Comparison of ENCODE assay signal across 11 cellular contexts in genomic region chr9:93467462-93467861, GRCh38. TPM values are rescaled to one million over a fixed set of nuclear protein-coding genes. Genes with fewer than 3 reads are reported as not detected.
A peak's percentile ranks its signal among the peaks of the same experiment; 100 is the strongest.
DNase-seq lines count a peak whose midpoint lies in the region; ATAC-seq, FAIRE-seq and TF ChIP-seq lines count a peak whose summit lies in the region.
"Had no signal": no experiment of that assay in that cellular context is flagged by ENCODE, and none has a peak within 500 bp of the region (broad histone marks: within the 10 kb centered on the region; RNA-seq: fewer than 3 reads in every experiment).

No MANE protein-coding gene starts in this region.

- peaks cover 21% of the 10 kb centered on the region; the same call in 1 of the 2 replicates for H4K20me1 ChIP-seq in DND-41 (ENCODE audit: insufficient read depth, low read length)

- TF ChIP-seq CTCF in A549 (IDR thresholded peaks at IDR 0.05), result no peak
- TF ChIP-seq CTCF in DND-41 (IDR thresholded peaks at IDR 0.05; ENCODE audit: borderline replicate concordance, extremely low read depth, low read length, poor library complexity, severe bottlenecking), result no peak

- ATAC-seq in A549, result peak in 1 of 2 experiments; percentile 22; a peak in 2 of 6 replicates
- ATAC-seq in DND-41 (ENCODE audit: insufficient read depth, low read depth), result no peak
- no peak for ATAC-seq in GM18867 (IDR thresholded peaks at IDR 0.05; ENCODE audit: unreplicated experiment)
- no peak for ATAC-seq in HG02840 (IDR thresholded peaks at IDR 0.05; ENCODE audit: low FRiP score, unreplicated experiment)

- no peak overlapping the region for H2AFZ ChIP-seq in DND-41 (ENCODE audit: low read depth, low read length)

- no peak for TF ChIP-seq RAD21 in A549 (conservative IDR thresholded peaks at IDR 0.05 in 1 of 2, IDR thresholded peaks at IDR 0.05 in 1 of 2)

- no peak for DNase-seq in A549 (ENCODE audit: low read depth in 1 of 2, low spot score in 1 of 2)
- DNase-seq in DND-41, result no peak
- peak; percentile 81 for DNase-seq in SW480 (ENCODE audit: low spot score)
- no peak for DNase-seq in immature natural killer cell
- no peak for DNase-seq in NCI-H2029 treated with DMSO at 0.1 percent for 48 hours (lab: John Stamatoyannopoulos, UW)
- no peak for DNase-seq in NCI-H82 treated with DMSO at 0.1 percent for 48 hours (lab: John Stamatoyannopoulos, UW; ENCODE audit: unreplicated experiment)
- DNase-seq: DMS 273 treated with DMSO at 0.1 percent for 48 hours, lower lobe of right lung, NCI-H2227 treated with DMSO at 0.1 percent for 48 hours had no signal

- TF ChIP-seq EP300 in A549 (IDR thresholded peaks at IDR 0.05), result no peak

- peak overlapping the region; percentile 98 for H3K4me2 ChIP-seq in A549
- no peak overlapping the region for H3K4me2 ChIP-seq in DND-41 (ENCODE audit: insufficient read depth, low read length)

- H3K4me3 ChIP-seq in A549 (peak overlapping the region; percentile 32; the same call in 2 of the 3 replicates), DND-41 (ENCODE audit: low read depth in 1 of 2, low read length in 2 of 2) (no peak overlapping the region)
- H3K4me3 ChIP-seq: lower lobe of right lung had no signal

- H3K36me3 Mint-ChIP-seq in immature natural killer cell, result peaks cover 0 to 7% (median 0%) of the 10 kb centered on the region in 3 donors

- H3K27ac Mint-ChIP-seq in immature natural killer cell, result peak overlapping the region in 4 of 6 donors; percentile 32 to 71 (median 54)

- H3K9me3 ChIP-seq in A549 (no peaks in the 10 kb centered on the region), DND-41 (ENCODE audit: insufficient read depth, low read length, severe bottlenecking) (no peaks in the 10 kb centered on the region)
- H3K9me3 ChIP-seq: lower lobe of right lung had no signal

- H3K27ac ChIP-seq in A549 (peak overlapping the region; percentile 84), DND-41 (ENCODE audit: low read length) (peak overlapping the region; percentile 93)

- WGBS in A549 (ENCODE audit: missing lambda C conversion rate), result 4% methylated on average over 3 of the region's 3 CpGs

- CTCF ChIA-PET in A549 (lab: Yijun Ruan, JAX), result interaction anchor here (0.8 to 1.2 kb wide), 2 partner anchors 47 to 1316 kb away, joined by 3 to 4 read pairs; no protein-coding TSS in a partner anchor

- peak overlapping the region in 3 of 5 donors; percentile 24 to 34 (median 27) for H3K4me3 Mint-ChIP-seq in immature natural killer cell

- H3K9ac ChIP-seq in DND-41 (ENCODE audit: low read depth, low read length), result no peak overlapping the region

- H3K36me3 ChIP-seq in DND-41 (ENCODE audit: insufficient read depth, low read length), result peaks cover 22% of the 10 kb centered on the region

- H3K4me1 Mint-ChIP-seq in immature natural killer cell, result peaks cover 88 to 98% of the 10 kb centered on the region in 2 donors

- no peaks in the 10 kb centered on the region for H3K27me3 Mint-ChIP-seq in immature natural killer cell (ENCODE audit: low read depth in 3 of 3)

- peaks cover 96% of the 10 kb centered on the region for H3K79me2 ChIP-seq in DND-41 (ENCODE audit: insufficient read depth, low read length)

- no peaks in the 10 kb centered on the region for H3K27me3 ChIP-seq in DND-41 (ENCODE audit: insufficient read depth, low read length, poor library complexity)

- TF ChIP-seq POLR2A in A549 (IDR thresholded peaks at IDR 0.05; ENCODE audit: low read length), result no peak

- FAIRE-seq in A549 (lab: Jason Lieb, UNC), result no peak

- POLR2A ChIA-PET in A549 (lab: Yijun Ruan, JAX), result no interaction called here

- H3K4me1 ChIP-seq in A549 (peaks cover 91% of the 10 kb centered on the region), DND-41 (ENCODE audit: insufficient read depth, low read length) (peaks cover 57% of the 10 kb centered on the region)

- no peaks in the 10 kb centered on the region for H3K9me3 Mint-ChIP-seq in immature natural killer cell

TF ChIP-seq in A549, 52 proteins besides CTCF, POLR2A, EP300 and RAD21:
- no peak for TF ChIP-seq CBX2 (IDR thresholded peaks at IDR 0.05; ENCODE audit: borderline replicate concordance, low read depth)
- TF ChIP-seq CEBPB (IDR thresholded peaks at IDR 0.05), result no peak
- TF ChIP-seq CHD2 (IDR thresholded peaks at IDR 0.05; ENCODE audit: low read length, partially characterized antibody), result no peak
- TF ChIP-seq HMGXB4 (CRISPR knock-in tag; IDR thresholded peaks at IDR 0.05; ENCODE audit: borderline replicate concordance), result no peak
- TF ChIP-seq RARB (CRISPR knock-in tag; IDR thresholded peaks at IDR 0.05), result no peak
- no peak for TF ChIP-seq TP53 (CRISPR knock-in tag; IDR thresholded peaks at IDR 0.05)
- no peak for TF ChIP-seq KDM1A (IDR thresholded peaks at IDR 0.05; ENCODE audit: low read depth)
- no peak for TF ChIP-seq E2F6 (IDR thresholded peaks at IDR 0.05; ENCODE audit: borderline replicate concordance, low read depth)
- no peak for TF ChIP-seq ZFP36 (IDR thresholded peaks at IDR 0.05; ENCODE audit: borderline replicate concordance, partially characterized antibody)
- no peak for TF ChIP-seq MYC (IDR thresholded peaks at IDR 0.05; ENCODE audit: borderline replicate concordance, low read length)

RNA-seq across cellular contexts. Expression of gene FAM120AOS, which starts 14.1 kb away (rescaled TPM):
- polyA plus RNA-seq in A549 (2011; rRNA removed) (79.7 and 85.3 TPM in 2 replicates), A549 (2017; fragmentation: RNase III; extraction: RNeasy Plus Mini Kit Qiagen cat#74134 plus additional on column Dnase treatment) (37.1 to 40.7 TPM (median 38.7 TPM) in 3 replicates), immature natural killer cell (100 to 1,000 TPM in 1 of 3 donors, 10 to 100 TPM in 2; 52.5 to 109 (median 67.4) TPM)
- polyA plus RNA-seq in A549 (2012; cell fraction: cytosol; rRNA removed), result 31.9 and 35.3 TPM in 2 replicates
- polyA plus RNA-seq in A549 (2012; cell fraction: nucleus; rRNA removed), result 13.8 and 16.0 TPM in 2 replicates
- 40.1 and 41.6 TPM in 2 replicates for polyA minus RNA-seq in A549 (2011; rRNA and poly(A)+ RNA removed)

RNA-seq across cellular contexts. Expression of gene FAM120A, which starts 16.0 kb away (rescaled TPM):
- polyA plus RNA-seq in A549 (2011; rRNA removed) (105 and 111 TPM in 2 replicates), A549 (2017; fragmentation: RNase III; extraction: RNeasy Plus Mini Kit Qiagen cat#74134 plus additional on column Dnase treatment) (86.3 to 91.9 TPM (median 88.7 TPM) in 3 replicates), immature natural killer cell (10 to 100 TPM in 1 of 3 donors, 1 to 10 TPM in 2; 6.2 to 16.0 (median 6.9) TPM)
- 70.9 and 86.8 TPM in 2 replicates for polyA plus RNA-seq in A549 (2012; cell fraction: cytosol; rRNA removed)
- polyA plus RNA-seq in A549 (2012; cell fraction: nucleus; rRNA removed), result 50.6 and 59.2 TPM in 2 replicates
- polyA minus RNA-seq in A549 (2011; rRNA and poly(A)+ RNA removed), result 191 and 279 TPM in 2 replicates
